Comparison of ENCODE assay signal across 7 cellular contexts in the genomic region with DNA sequence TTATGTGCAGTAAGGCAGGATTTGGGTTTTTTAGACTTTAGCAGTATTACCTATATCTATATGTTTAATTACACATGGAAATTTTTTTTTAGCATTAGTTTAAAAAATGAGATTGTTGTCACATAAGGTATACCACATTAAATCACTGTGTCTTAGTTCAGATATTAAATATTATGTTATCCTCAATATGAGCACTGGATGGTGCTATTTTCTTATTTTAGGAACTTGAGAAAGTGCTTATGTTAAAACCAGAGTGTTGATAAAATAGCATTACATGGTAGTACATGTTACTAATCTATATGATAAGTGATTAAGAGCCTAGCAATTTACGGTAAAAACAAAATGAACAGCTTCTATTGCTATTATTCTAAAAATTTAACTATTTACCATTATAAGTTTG. TPM values are rescaled to one million over a fixed set of nuclear protein-coding genes. Genes with fewer than 3 reads are reported as not detected.
DNase-seq lines count a peak whose midpoint lies in the region; ATAC-seq and TF ChIP-seq lines count a peak whose summit lies in the region.

No MANE protein-coding gene starts in this region.

- intact Hi-C loops in dorsolateral prefrontal cortex (cut with DNase I), result loop anchor here in 1 of 2 donors (2.0 kb wide), 1 partner anchor 621 kb away; no protein-coding TSS in a partner anchor
- intact Hi-C loops in psoas muscle (cut with DNase I), result no loop called here

- H3K36me3 ChIP-seq in psoas muscle (ENCODE audit: insufficient read depth in 1 of 2, low read depth in 1 of 2), result peaks cover 4 to 91% of the 10 kb centered on the region in 2 donors

- H3K27me3 ChIP-seq in dorsolateral prefrontal cortex, result no peaks in the 10 kb centered on the region
- no peaks in the 10 kb centered on the region for H3K27me3 ChIP-seq in psoas muscle (ENCODE audit: insufficient read depth in 3 of 3, low read length in 2 of 3)

- H3K9me3 ChIP-seq in psoas muscle, result no peaks in the 10 kb centered on the region

- peak; percentile 54 for DNase-seq in GM03348 (ENCODE audit: low spot score)
- peak; percentile 32 for DNase-seq in NCI-H2227 treated with DMSO at 0.1 percent for 48 hours (lab: John Stamatoyannopoulos, UW)
- no peak for DNase-seq in dorsolateral prefrontal cortex
- DNase-seq in psoas muscle, result no peak
- DNase-seq in activated effector memory CD4-positive, alpha-beta T cell treated with anti-CD3 and anti-CD28 coated beads, Interleukin-2, amount 50 U/mL, for 16 hours, result no peak
- DNase-seq in stimulated activated effector memory CD8-positive, alpha-beta T cell treated with anti-CD3 and anti-CD28 coated beads, Interleukin-12 subunit alpha, Interleukin-12 subunit beta, amount 100 ng/mL, for 72 hours (ENCODE audit: low spot score in 2 of 2), result no peak

- H3K9me3 Mint-ChIP-seq in stimulated activated effector memory CD8-positive, alpha-beta T cell treated with anti-CD3 and anti-CD28 coated beads, Interleukin-12 subunit alpha, Interleukin-12 subunit beta, amount 100 ng/mL, for 72 hours, result no peaks in the 10 kb centered on the region

- 92 to 98% (median 93%) methylated on average over 1 of the region's 1 CpG for WGBS in psoas muscle, 3 donors

- TF ChIP-seq CTCF in dorsolateral prefrontal cortex (IDR thresholded peaks at IDR 0.05 in 54 of 56, conservative IDR thresholded peaks at IDR 0.05 in 2 of 56; ENCODE audit: low read depth in 1 of 56, partially characterized antibody in 56 of 56) (peak in 55 of 56 donors; percentile 14 to 70 (median 46)), psoas muscle (IDR thresholded peaks at IDR 0.05) (peak; percentile 33)

- H3K27ac ChIP-seq in dorsolateral prefrontal cortex (no peak overlapping the region), psoas muscle (no peak overlapping the region)

- no peaks in the 10 kb centered on the region for H3K4me1 Mint-ChIP-seq in stimulated activated effector memory CD8-positive, alpha-beta T cell treated with anti-CD3 and anti-CD28 coated beads, Interleukin-12 subunit alpha, Interleukin-12 subunit beta, amount 100 ng/mL, for 72 hours

- H3K4me3 Mint-ChIP-seq in stimulated activated effector memory CD8-positive, alpha-beta T cell treated with anti-CD3 and anti-CD28 coated beads, Interleukin-12 subunit alpha, Interleukin-12 subunit beta, amount 100 ng/mL, for 72 hours, result no peak overlapping the region

- H3K4me3 ChIP-seq in dorsolateral prefrontal cortex (no peak overlapping the region), psoas muscle (no peak overlapping the region)

- H3K27ac Mint-ChIP-seq in stimulated activated effector memory CD8-positive, alpha-beta T cell treated with anti-CD3 and anti-CD28 coated beads, Interleukin-12 subunit alpha, Interleukin-12 subunit beta, amount 100 ng/mL, for 72 hours, result no peak overlapping the region

- peak in 1 of 4 donors; percentile 58 for ATAC-seq in psoas muscle
- no peak for ATAC-seq in GM21737 (IDR thresholded peaks at IDR 0.05; ENCODE audit: unreplicated experiment)
- no peak for ATAC-seq in stimulated activated effector memory CD8-positive, alpha-beta T cell treated with anti-CD3 and anti-CD28 coated beads, Interleukin-12 subunit alpha, Interleukin-12 subunit beta, amount 100 ng/mL, for 72 hours

- peaks cover 67% of the 10 kb centered on the region for H3K36me3 Mint-ChIP-seq in stimulated activated effector memory CD8-positive, alpha-beta T cell treated with anti-CD3 and anti-CD28 coated beads, Interleukin-12 subunit alpha, Interleukin-12 subunit beta, amount 100 ng/mL, for 72 hours

- H3K4me1 ChIP-seq in psoas muscle, result no peaks in the 10 kb centered on the region

RNA-seq across cellular contexts. Expression of a gene that starts 28.8 kb away (rescaled TPM):
- total RNA-seq in dorsolateral prefrontal cortex (10 to 100 TPM; 22.0 to 49.3 (median 35.6) TPM), psoas muscle (100 to 1,000 TPM in 2 of 4 donors, 10 to 100 TPM in 2; 65.5 to 219 (median 105) TPM)
- 100 to 1,000 TPM in 1 of 3 donors, 10 to 100 TPM in 2; 65.2 to 192 (median 76.3) TPM for polyA plus RNA-seq in psoas muscle

RNA-seq across cellular contexts. Expression of a gene that starts 45.1 kb away (rescaled TPM):
- total RNA-seq in dorsolateral prefrontal cortex, result 10 to 100 TPM; 12.6 to 25.1 (median 18.8) TPM
- total RNA-seq in psoas muscle, result 10 to 100 TPM; 10.1 to 18.3 (median 14.1) TPM
- polyA plus RNA-seq in psoas muscle, result 10 to 100 TPM in 1 of 3 donors, 1 to 10 TPM in 2; 6.2 to 19.1 (median 9.4) TPM

RNA-seq across cellular contexts. Expression of a gene that starts 59.8 kb away (rescaled TPM):
- total RNA-seq in dorsolateral prefrontal cortex (10 to 100 TPM in 2 of 120 experiments, 1 to 10 TPM in 118; 2.3 to 11.2 (median 5.6) TPM), psoas muscle (1 to 10 TPM; 1.9 to 6.3 (median 3.0) TPM)
- 1 to 10 TPM in 2 of 3 donors, under 1 TPM in 1; 0.29 to 1.7 (median 1.7) TPM for polyA plus RNA-seq in psoas muscle

Comparison
In these comparisons a context has a peak if more than half of its experiments do, and no peak if none do; other contexts are left out.
1. DNase-seq: peak in GM03348 (single experiment) and NCI-H2227 treated with DMSO at 0.1 percent for 48 hours (single experiment); none in dorsolateral prefrontal cortex (0 of 10), psoas muscle (0 of 2), activated effector memory CD4-positive, alpha-beta T cell treated with anti-CD3 and anti-CD28 coated beads, Interleukin-2, amount 50 U/mL, for 16 hours (single experiment) and stimulated activated effector memory CD8-positive, alpha-beta T cell treated with anti-CD3 and anti-CD28 coated beads, Interleukin-12 subunit alpha, Interleukin-12 subunit beta, amount 100 ng/mL, for 72 hours (0 of 2).